In the genomic region with DNA sequence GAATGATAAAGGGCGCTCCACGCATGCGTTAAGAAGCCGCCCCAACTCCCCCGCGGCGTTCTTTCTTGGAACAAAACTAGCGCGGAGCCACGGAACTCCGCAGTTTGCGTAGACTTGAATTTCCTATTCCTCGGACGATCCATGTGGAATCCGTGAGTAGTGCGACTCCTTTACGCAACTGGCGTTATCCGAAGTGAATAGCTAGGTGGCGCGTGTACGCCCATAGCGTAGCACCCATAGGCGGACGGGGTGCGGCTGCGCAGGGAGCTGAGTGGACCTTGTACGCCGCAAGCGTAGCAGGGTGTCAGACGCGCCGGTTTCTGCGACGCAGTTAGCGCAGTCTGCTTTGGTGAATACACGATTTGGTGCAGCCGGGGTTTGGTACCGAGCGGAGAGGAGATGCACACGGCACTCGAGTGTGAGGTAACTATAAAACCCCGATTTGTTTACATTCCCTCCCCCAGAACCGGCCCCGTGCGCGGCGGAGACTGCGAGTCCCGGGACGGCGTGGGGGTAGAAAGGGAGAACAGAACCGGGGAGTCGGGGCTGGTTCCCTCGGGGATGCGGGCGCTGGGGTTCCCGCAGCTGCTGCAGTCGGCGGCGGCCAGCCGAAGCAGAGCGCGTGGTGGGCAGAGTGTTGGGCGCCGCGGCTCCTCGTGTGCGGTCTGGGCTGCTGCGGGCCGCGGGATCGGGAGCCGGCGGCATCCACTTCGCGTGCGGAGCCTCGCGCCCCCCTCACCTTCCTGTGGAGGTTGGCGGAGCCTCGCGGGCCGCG, we compare ENCODE assay signal across 1 cellular context.
A peak's percentile ranks its signal among the peaks of the same experiment; 100 is the strongest.
TF ChIP-seq lines count a peak whose summit lies in the region.

A gene with protein sequence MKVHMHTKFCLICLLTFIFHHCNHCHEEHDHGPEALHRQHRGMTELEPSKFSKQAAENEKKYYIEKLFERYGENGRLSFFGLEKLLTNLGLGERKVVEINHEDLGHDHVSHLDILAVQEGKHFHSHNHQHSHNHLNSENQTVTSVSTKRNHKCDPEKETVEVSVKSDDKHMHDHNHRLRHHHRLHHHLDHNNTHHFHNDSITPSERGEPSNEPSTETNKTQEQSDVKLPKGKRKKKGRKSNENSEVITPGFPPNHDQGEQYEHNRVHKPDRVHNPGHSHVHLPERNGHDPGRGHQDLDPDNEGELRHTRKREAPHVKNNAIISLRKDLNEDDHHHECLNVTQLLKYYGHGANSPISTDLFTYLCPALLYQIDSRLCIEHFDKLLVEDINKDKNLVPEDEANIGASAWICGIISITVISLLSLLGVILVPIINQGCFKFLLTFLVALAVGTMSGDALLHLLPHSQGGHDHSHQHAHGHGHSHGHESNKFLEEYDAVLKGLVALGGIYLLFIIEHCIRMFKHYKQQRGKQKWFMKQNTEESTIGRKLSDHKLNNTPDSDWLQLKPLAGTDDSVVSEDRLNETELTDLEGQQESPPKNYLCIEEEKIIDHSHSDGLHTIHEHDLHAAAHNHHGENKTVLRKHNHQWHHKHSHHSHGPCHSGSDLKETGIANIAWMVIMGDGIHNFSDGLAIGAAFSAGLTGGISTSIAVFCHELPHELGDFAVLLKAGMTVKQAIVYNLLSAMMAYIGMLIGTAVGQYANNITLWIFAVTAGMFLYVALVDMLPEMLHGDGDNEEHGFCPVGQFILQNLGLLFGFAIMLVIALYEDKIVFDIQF (plus strand): TSS at position 368 of the 775 bp plus-strand sequence. CDS start 22,817 bp downstream, outside the sequence.

TF ChIP-seq in K562, 482 proteins besides CTCF, POLR2A, EP300 and RAD21 (continued from another document and continues in another):
- TF ChIP-seq TBL1XR1 (IDR thresholded peaks at IDR 0.05; ENCODE audit: low read length in 2 of 2) = 0 out of 4 replicates have a peak, but pooled peaks of 1 of the 2 experiments have one; percentile 72
- peak; percentile 98 for TF ChIP-seq RBFOX2 (IDR thresholded peaks at IDR 0.05; ENCODE audit: low read depth, low read length)
- 0 out of 2 replicates have a peak, but pooled peaks have one; percentile 12 for TF ChIP-seq CREB1 (IDR thresholded peaks at IDR 0.05)
- TF ChIP-seq CREB1 (CRISPR knock-in tag; IDR thresholded peaks at IDR 0.05) = 0 out of 2 replicates have a peak, but pooled peaks have one; percentile 20
- peak; percentile 97 for TF ChIP-seq TBP (optimal IDR thresholded peaks at IDR 0.05; ENCODE audit: low read depth, low read length)
- TF ChIP-seq, protein P1, sequence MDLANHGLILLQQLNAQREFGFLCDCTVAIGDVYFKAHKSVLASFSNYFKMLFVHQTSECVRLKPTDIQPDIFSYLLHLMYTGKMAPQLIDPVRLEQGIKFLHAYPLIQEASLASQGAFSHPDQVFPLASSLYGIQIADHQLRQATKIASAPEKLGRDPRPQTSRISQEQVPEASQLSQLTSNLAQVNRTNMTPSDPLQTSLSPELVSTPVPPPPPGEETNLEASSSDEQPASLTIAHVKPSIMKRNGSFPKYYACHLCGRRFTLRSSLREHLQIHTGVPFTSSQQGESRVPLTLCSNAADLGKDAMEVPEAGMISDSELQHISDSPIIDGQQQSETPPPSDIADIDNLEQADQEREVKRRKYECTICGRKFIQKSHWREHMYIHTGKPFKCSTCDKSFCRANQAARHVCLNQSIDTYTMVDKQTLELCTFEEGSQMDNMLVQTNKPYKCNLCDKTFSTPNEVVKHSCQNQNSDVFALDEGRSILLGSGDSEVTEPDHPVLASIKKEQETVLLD (IDR thresholded peaks at IDR 0.05) = peak; percentile 89
- TF ChIP-seq ZNF324 (CRISPR knock-in tag; IDR thresholded peaks at IDR 0.05) = no peak
- TF ChIP-seq HNRNPK (IDR thresholded peaks at IDR 0.05; ENCODE audit: low read depth, low read length, poor library complexity, severe bottlenecking) = peak; percentile 100
- 0 out of 2 replicates have a peak, but pooled peaks have one; percentile 36 for TF ChIP-seq RREB1 (CRISPR knock-in tag; IDR thresholded peaks at IDR 0.05)
- peak; percentile 34; the same call in 1 of the 2 replicates for TF ChIP-seq GABPB1 (CRISPR knock-in tag; IDR thresholded peaks at IDR 0.05)
- no peak for TF ChIP-seq IRF2 (CRISPR knock-in tag; IDR thresholded peaks at IDR 0.05)
- peak; percentile 92 for TF ChIP-seq GTF2E2 (tag; IDR thresholded peaks at IDR 0.05)
- TF ChIP-seq DMBX1 (CRISPR knock-in tag; IDR thresholded peaks at IDR 0.05; ENCODE audit: borderline replicate concordance) = no peak
- TF ChIP-seq CC2D1A (IDR thresholded peaks at IDR 0.05) = peak; percentile 96
- 0 out of 2 replicates have a peak, but pooled peaks have one; percentile 29 for TF ChIP-seq TEAD4 (IDR thresholded peaks at IDR 0.05; ENCODE audit: low read length)
- TF ChIP-seq TEAD4 (CRISPR knock-in tag; IDR thresholded peaks at IDR 0.05; ENCODE audit: borderline replicate concordance) = no peak
- TF ChIP-seq ZNF79 (CRISPR knock-in tag; IDR thresholded peaks at IDR 0.05; ENCODE audit: low read depth) = no peak
- TF ChIP-seq, protein P2, sequence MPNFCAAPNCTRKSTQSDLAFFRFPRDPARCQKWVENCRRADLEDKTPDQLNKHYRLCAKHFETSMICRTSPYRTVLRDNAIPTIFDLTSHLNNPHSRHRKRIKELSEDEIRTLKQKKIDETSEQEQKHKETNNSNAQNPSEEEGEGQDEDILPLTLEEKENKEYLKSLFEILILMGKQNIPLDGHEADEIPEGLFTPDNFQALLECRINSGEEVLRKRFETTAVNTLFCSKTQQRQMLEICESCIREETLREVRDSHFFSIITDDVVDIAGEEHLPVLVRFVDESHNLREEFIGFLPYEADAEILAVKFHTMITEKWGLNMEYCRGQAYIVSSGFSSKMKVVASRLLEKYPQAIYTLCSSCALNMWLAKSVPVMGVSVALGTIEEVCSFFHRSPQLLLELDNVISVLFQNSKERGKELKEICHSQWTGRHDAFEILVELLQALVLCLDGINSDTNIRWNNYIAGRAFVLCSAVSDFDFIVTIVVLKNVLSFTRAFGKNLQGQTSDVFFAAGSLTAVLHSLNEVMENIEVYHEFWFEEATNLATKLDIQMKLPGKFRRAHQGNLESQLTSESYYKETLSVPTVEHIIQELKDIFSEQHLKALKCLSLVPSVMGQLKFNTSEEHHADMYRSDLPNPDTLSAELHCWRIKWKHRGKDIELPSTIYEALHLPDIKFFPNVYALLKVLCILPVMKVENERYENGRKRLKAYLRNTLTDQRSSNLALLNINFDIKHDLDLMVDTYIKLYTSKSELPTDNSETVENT (CRISPR knock-in tag; IDR thresholded peaks at IDR 0.05) = 0 out of 2 replicates have a peak, but pooled peaks have one; percentile 40
- TF ChIP-seq ZNF124 (CRISPR knock-in tag; IDR thresholded peaks at IDR 0.05) = no peak
- 0 out of 2 replicates have a peak, but pooled peaks have one; percentile 73 for TF ChIP-seq ATF7 (IDR thresholded peaks at IDR 0.05)
- TF ChIP-seq KDM5B (IDR thresholded peaks at IDR 0.05; ENCODE audit: insufficient replicate concordance, low read depth, low read length) = peak; percentile 86
- TF ChIP-seq PHF20 (IDR thresholded peaks at IDR 0.05; ENCODE audit: partially characterized antibody) = peak; percentile 21
- peak; percentile 98 for TF ChIP-seq PTBP1 (IDR thresholded peaks at IDR 0.05; ENCODE audit: low read depth, low read length)
- peak; percentile 98 for TF ChIP-seq NRF1 (conservative IDR thresholded peaks at IDR 0.05 in 1 of 2, IDR thresholded peaks at IDR 0.05 in 1 of 2)
- TF ChIP-seq ARID3B (CRISPR knock-in tag; IDR thresholded peaks at IDR 0.05; ENCODE audit: borderline replicate concordance) = no peak
- TF ChIP-seq CXXC5 (CRISPR knock-in tag; IDR thresholded peaks at IDR 0.05) = peak; percentile 62
- TF ChIP-seq RB1 (IDR thresholded peaks at IDR 0.05; ENCODE audit: low read depth) = 0 out of 2 replicates have a peak, but pooled peaks have one; percentile 25
- TF ChIP-seq NCOR1 (IDR thresholded peaks at IDR 0.05) = peak; percentile 16; the same call in 1 of the 2 replicates
- no peak for TF ChIP-seq ZNF766 (CRISPR knock-in tag; conservative IDR thresholded peaks at IDR 0.05)
- no peak for TF ChIP-seq MBD1 (CRISPR knock-in tag; IDR thresholded peaks at IDR 0.05)
- no peak for TF ChIP-seq YY1 (IDR thresholded peaks at IDR 0.05; ENCODE audit: borderline replicate concordance in 1 of 3, control insufficient read depth in 1 of 3, extremely low read depth in 1 of 3, insufficient read depth in 3 of 3, insufficient read length in 1 of 3, insufficient replicate concordance in 2 of 3, low read depth in 1 of 3, low read length in 2 of 3)
- TF ChIP-seq, protein P3, sequence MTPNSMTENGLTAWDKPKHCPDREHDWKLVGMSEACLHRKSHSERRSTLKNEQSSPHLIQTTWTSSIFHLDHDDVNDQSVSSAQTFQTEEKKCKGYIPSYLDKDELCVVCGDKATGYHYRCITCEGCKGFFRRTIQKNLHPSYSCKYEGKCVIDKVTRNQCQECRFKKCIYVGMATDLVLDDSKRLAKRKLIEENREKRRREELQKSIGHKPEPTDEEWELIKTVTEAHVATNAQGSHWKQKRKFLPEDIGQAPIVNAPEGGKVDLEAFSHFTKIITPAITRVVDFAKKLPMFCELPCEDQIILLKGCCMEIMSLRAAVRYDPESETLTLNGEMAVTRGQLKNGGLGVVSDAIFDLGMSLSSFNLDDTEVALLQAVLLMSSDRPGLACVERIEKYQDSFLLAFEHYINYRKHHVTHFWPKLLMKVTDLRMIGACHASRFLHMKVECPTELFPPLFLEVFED (CRISPR knock-in tag; conservative IDR thresholded peaks at IDR 0.05) = 0 out of 2 replicates have a peak, but pooled peaks have one; percentile 35
- TF ChIP-seq NONO (IDR thresholded peaks at IDR 0.05; ENCODE audit: low read depth in 2 of 2, low read length in 1 of 2) = peak in 1 of 2 experiments; percentile 85; a peak in 2 of 4 replicates
- TF ChIP-seq SIN3B (IDR thresholded peaks at IDR 0.05; ENCODE audit: low read depth) = 0 out of 2 replicates have a peak, but pooled peaks have one; percentile 2
- TF ChIP-seq, protein P4, sequence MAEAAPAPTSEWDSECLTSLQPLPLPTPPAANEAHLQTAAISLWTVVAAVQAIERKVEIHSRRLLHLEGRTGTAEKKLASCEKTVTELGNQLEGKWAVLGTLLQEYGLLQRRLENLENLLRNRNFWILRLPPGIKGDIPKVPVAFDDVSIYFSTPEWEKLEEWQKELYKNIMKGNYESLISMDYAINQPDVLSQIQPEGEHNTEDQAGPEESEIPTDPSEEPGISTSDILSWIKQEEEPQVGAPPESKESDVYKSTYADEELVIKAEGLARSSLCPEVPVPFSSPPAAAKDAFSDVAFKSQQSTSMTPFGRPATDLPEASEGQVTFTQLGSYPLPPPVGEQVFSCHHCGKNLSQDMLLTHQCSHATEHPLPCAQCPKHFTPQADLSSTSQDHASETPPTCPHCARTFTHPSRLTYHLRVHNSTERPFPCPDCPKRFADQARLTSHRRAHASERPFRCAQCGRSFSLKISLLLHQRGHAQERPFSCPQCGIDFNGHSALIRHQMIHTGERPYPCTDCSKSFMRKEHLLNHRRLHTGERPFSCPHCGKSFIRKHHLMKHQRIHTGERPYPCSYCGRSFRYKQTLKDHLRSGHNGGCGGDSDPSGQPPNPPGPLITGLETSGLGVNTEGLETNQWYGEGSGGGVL (CRISPR knock-in tag; IDR thresholded peaks at IDR 0.05) = no peak
